ENCODE assay signal across 8 cellular contexts in the genomic region with DNA sequence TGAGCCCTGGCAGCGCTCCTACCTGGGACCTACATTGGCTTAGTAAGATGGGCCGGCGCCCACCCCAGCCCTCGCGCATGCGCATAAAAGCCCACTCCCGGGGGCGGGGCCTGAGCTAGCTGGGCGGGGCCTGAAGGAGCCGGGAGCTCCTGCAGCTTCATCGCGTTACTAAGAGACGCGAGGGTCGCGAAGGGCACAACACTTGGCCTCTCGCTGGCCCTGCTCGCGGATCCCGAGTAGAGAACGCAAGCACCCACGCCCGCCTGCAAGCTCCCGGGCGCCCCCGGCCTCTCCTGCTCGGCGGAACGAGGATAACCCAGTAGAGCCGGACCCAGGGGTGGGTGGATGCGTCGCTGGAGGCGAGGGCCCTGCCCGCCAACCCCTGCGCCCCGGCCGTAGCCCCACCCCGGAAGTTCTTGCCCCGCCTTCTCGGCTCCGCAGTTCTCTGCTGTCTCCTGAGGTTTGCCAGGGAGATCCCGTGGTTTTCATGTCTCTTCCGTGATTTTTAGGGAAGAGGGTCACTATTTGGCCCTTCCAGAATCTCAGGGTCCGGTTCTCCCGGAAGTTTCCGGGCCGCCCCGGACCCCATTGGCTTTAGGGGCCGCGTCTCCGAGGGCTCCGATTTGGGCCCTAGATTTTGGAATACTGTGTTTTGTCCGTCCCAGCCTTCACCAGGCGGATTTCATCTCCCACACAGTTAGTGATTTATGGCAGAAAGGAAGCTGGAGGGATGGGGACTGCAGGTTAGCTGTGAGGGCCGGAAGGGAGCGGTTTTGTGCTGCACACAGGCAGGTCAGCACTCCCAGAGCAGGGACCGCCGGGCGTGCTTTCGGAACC. TPM values are rescaled to one million over a fixed set of nuclear protein-coding genes. Genes with fewer than 3 reads are reported as not detected.
A peak's percentile ranks its signal among the peaks of the same experiment; 100 is the strongest.
DNase-seq lines count a peak whose midpoint lies in the region; ATAC-seq, FAIRE-seq and TF ChIP-seq lines count a peak whose summit lies in the region.

A gene with protein sequence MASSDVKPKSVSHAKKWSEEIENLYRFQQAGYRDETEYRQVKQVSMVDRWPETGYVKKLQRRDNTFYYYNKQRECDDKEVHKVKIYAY (plus strand): TSS at position 168 of the 837 bp plus-strand sequence. CDS start 7,081 bp downstream, outside the sequence.

- peak within 1 kb of the TSS; percentile 88 to 97 (median 94) for H3K27ac ChIP-seq in pancreas
- H3K27ac ChIP-seq in tibial artery: peak within 1 kb of the TSS; percentile 90 to 99

- H3K36me3 ChIP-seq in pancreas (no peaks in the 10 kb centered on the region), tibial artery (no peaks in the 10 kb centered on the region)

- no peak for TF ChIP-seq CTCF in GM12864 (IDR thresholded peaks at IDR 0.05; ENCODE audit: low read depth, low read length, missing control alignments)
- TF ChIP-seq CTCF in pancreas (IDR thresholded peaks at IDR 0.05): no peak
- no peak for TF ChIP-seq CTCF in tibial artery (IDR thresholded peaks at IDR 0.05)

- H3K4me1 ChIP-seq in pancreas (peaks cover 0 to 7% (median 4%) of the 10 kb centered on the region in 3 donors), tibial artery (peaks cover 0 to 17% (median 6%) of the 10 kb centered on the region in 4 donors)

- H3K9me3 ChIP-seq in pancreas: no peaks in the 10 kb centered on the region
- no peaks in the 10 kb centered on the region for H3K9me3 ChIP-seq in tibial artery

- intact Hi-C loops in Right ventricle myocardium superior (cut with DNase I): loop anchor here (10.0 kb wide), 1 partner anchor 135 kb away; the partner anchor contains the start of gene RPP38
- intact Hi-C loops in pancreas (cut with DNase I): no loop called here
- intact Hi-C loops in tibial artery (cut with DNase I; ENCODE audit: low total_unique reads): loop anchor here (10.0 kb wide), 1 partner anchor 135 kb away; the partner anchor contains the start of gene RPP38

- H3K27me3 ChIP-seq in pancreas (no peaks in the 10 kb centered on the region), tibial artery (no peaks in the 10 kb centered on the region)

- FAIRE-seq in pancreas (lab: Jason Lieb, UNC): no peak

- 0 to 1% methylated on average over 60 of the region's 60 CpGs for WGBS in pancreas, 2 donors

- DNase-seq in GM12864 (ENCODE audit: low read depth) (no peak), NCI-H1105 treated with DMSO at 0.1 percent for 48 hours (lab: John Stamatoyannopoulos, UW) (peak; percentile 79), SKM-1 treated with dmso at 0.1 percent for 144 hours (lab: John Stamatoyannopoulos, UW; ENCODE audit: unreplicated experiment) (peak; percentile 32), Right ventricle myocardium superior (peak; percentile 94), pancreas (peak; percentile 92 to 98 (median 94)), tibial artery (peak; percentile 92 to 97)
- DNase-seq in activated naive CD8-positive, alpha-beta T cell treated with anti-CD3 and anti-CD28 coated beads, Interleukin-2, amount 50 U/mL, for 16 hours (ENCODE audit: low read depth, low spot score): peak; percentile 89

- H3K4me3 ChIP-seq in GM12864 (ENCODE audit: low read depth, low read length) (peak within 1 kb of the TSS; percentile 75), pancreas (peak within 1 kb of the TSS; percentile 59 to 82 (median 68)), tibial artery (peak within 1 kb of the TSS; percentile 68 to 77)

- ATAC-seq in HG02678 (IDR thresholded peaks at IDR 0.05; ENCODE audit: unreplicated experiment) (peak; percentile 81), Right ventricle myocardium superior (ENCODE audit: poor library complexity) (peak; percentile 99), pancreas (peak; percentile 95 to 98 (median 96))

RNA-seq across cellular contexts. Expression of the gene that starts here (rescaled TPM):
- total RNA-seq in Right ventricle myocardium superior: not detected
- under 1 TPM in 1 of 6 donors, not detected in 5; 0.44 TPM for total RNA-seq in pancreas
- 1 to 10 TPM in 1 of 2 donors, not detected in 1; 1.5 TPM for polyA plus RNA-seq in pancreas

Comparison
In these comparisons a context has a peak if more than half of its experiments do, and no peak if none do; other contexts are left out.
1. Peak in DNase-seq and ATAC-seq in Right ventricle myocardium superior; RNA of the gene not detected or under 1 TPM.
2. intact Hi-C loops: an anchor here in Right ventricle myocardium superior (10.0 kb wide) and tibial artery (10.0 kb wide); none called in pancreas.